Comparison of ENCODE assay signal across 8 cellular contexts in genomic region chr2:27216416-27217137, GRCh38. TPM values are rescaled to one million over a fixed set of nuclear protein-coding genes. Genes with fewer than 3 reads are reported as not detected.
DNase-seq lines count a peak whose midpoint lies in the region; ATAC-seq and TF ChIP-seq lines count a peak whose summit lies in the region.

No MANE protein-coding gene starts in this region.

- H3K27me3 Mint-ChIP-seq in nephron (ENCODE audit: low read depth): no peaks in the 10 kb centered on the region

- DNase-seq in BJ (ENCODE audit: low read depth) (no peak), colonic mucosa (no peak), NCI-H2029 (lab: John Stamatoyannopoulos, UW) (no peak), HEK293T (ENCODE audit: extremely low spot score) (no peak)
- no peak for DNase-seq in Jurkat, Clone E6-1 (ENCODE audit: low read depth, low spot score)
- no peak for DNase-seq in central memory CD4-positive, alpha-beta T cell

- CTCF ChIA-PET in BJ (lab: Yijun Ruan, JAX) (interaction anchor here (1.0 to 1.4 kb wide), 3 partner anchors 11 to 63 kb away, joined by 3 read pairs; no protein-coding TSS in a partner anchor), HEK293T (lab: Yijun Ruan, JAX) (interaction anchor here (0.7 kb wide), 2 partner anchors 48 to 127 kb away, joined by 3 to 4 read pairs; no protein-coding TSS in a partner anchor)

- H3K27ac Mint-ChIP-seq in nephron: peak overlapping the region; percentile 87 to 97 (median 94)

- H3K9me3 ChIP-seq in colonic mucosa: no peaks in the 10 kb centered on the region

- H3K9ac ChIP-seq in colonic mucosa (ENCODE audit: low read depth in 2 of 2, low read length in 2 of 2): no peak overlapping the region

- H3K9me3 Mint-ChIP-seq in nephron: no peaks in the 10 kb centered on the region

- intact Hi-C loops in colonic mucosa (cut with DNase I): no loop called here

- H3K27me3 ChIP-seq in BJ (ENCODE audit: control insufficient read depth, insufficient read depth, low read length) (no peaks in the 10 kb centered on the region), colonic mucosa (no peaks in the 10 kb centered on the region)

- H3K36me3 ChIP-seq in BJ (ENCODE audit: control insufficient read depth, insufficient read depth, low read length): peaks cover 3% of the 10 kb centered on the region; the same call in 1 of the 2 replicates
- no peaks in the 10 kb centered on the region for H3K36me3 ChIP-seq in colonic mucosa

- H3K27ac ChIP-seq in colonic mucosa: peak overlapping the region; percentile 53

- peak overlapping the region; percentile 89 to 95 (median 94) for H3K4me3 Mint-ChIP-seq in nephron

- H3K36me3 Mint-ChIP-seq in nephron (ENCODE audit: low read depth): peaks cover 28% of the 10 kb centered on the region

- H3K4me1 Mint-ChIP-seq in nephron: peaks cover 46% of the 10 kb centered on the region

- H3K4me1 ChIP-seq in colonic mucosa: no peaks in the 10 kb centered on the region

- no peak for ATAC-seq in HG03571 (IDR thresholded peaks at IDR 0.05; ENCODE audit: unreplicated experiment)

- POLR2A ChIA-PET in BJ (lab: Charles Lee) (no interaction called here), HEK293T (lab: Yijun Ruan, JAX) (interaction anchor here (0.9 to 1.8 kb wide), 4 partner anchors 13 to 56 kb away, joined by 3 to 5 read pairs (median 4); no protein-coding TSS in a partner anchor)

- H3K4me3 ChIP-seq in BJ (ENCODE audit: low read depth, low read length) (peak overlapping the region; percentile 71), colonic mucosa (peak overlapping the region; percentile 69)
- peak overlapping the region; percentile 86 for H3K4me3 ChIP-seq in Jurkat, Clone E6-1 (ENCODE audit: low read length)

- TF ChIP-seq CTCF in BJ (IDR thresholded peaks at IDR 0.05; ENCODE audit: insufficient read depth, low read depth, low read length): no peak
- no peak for TF ChIP-seq CTCF in colonic mucosa (IDR thresholded peaks at IDR 0.05)
- no peak for TF ChIP-seq CTCF in nephron (IDR thresholded peaks at IDR 0.05; ENCODE audit: unreplicated experiment in 3 of 3)

TF ChIP-seq in HEK293T, 16 proteins besides CTCF, POLR2A, EP300 and RAD21:
- no peak for TF ChIP-seq L3MBTL2 (conservative IDR thresholded peaks at IDR 0.05)
- no peak for TF ChIP-seq BHLHE40 (IDR thresholded peaks at IDR 0.05; ENCODE audit: borderline replicate concordance)
- TF ChIP-seq ELF4 (IDR thresholded peaks at IDR 0.05): no peak
- TF ChIP-seq ARNT (IDR thresholded peaks at IDR 0.05): no peak
- TF ChIP-seq SUZ12 (IDR thresholded peaks at IDR 0.05): no peak
- TF ChIP-seq LEF1 (IDR thresholded peaks at IDR 0.05; ENCODE audit: borderline replicate concordance): no peak

RNA-seq across cellular contexts. Expression of gene CAD, which starts 0.6 kb away (rescaled TPM):
- 12.4 and 26.6 TPM in 2 replicates for polyA plus RNA-seq in BJ (2011; rRNA removed)
- polyA minus RNA-seq in BJ (2011; rRNA and poly(A)+ RNA removed): 74.0 and 80.7 TPM in 2 replicates
- 105 TPM for polyA plus RNA-seq in Jurkat, Clone E6-1 (2012; ENCODE audit: insufficient read depth, insufficient read length)
- total RNA-seq in colonic mucosa: 10 to 100 TPM; 11.1 to 49.1 TPM

RNA-seq across cellular contexts. Expression of gene SLC5A6, which starts 4.5 kb away (rescaled TPM):
- polyA plus RNA-seq in BJ (2011; rRNA removed): 22.3 and 33.7 TPM in 2 replicates
- polyA minus RNA-seq in BJ (2011; rRNA and poly(A)+ RNA removed): 28.8 and 46.7 TPM in 2 replicates
- 52.3 TPM for polyA plus RNA-seq in Jurkat, Clone E6-1 (2012; ENCODE audit: insufficient read depth, insufficient read length)
- 10 to 100 TPM; 19.4 to 57.5 TPM for total RNA-seq in colonic mucosa

RNA-seq across cellular contexts. Expression of gene ATRAID, which starts 4.7 kb away (rescaled TPM):
- 217 and 268 TPM in 2 replicates for polyA plus RNA-seq in BJ (2011; rRNA removed)
- 42.4 and 67.1 TPM in 2 replicates for polyA minus RNA-seq in BJ (2011; rRNA and poly(A)+ RNA removed)
- polyA plus RNA-seq in Jurkat, Clone E6-1 (2012; ENCODE audit: insufficient read depth, insufficient read length): 137 TPM
- total RNA-seq in colonic mucosa: 10 to 100 TPM; 80.7 to 83.4 TPM

RNA-seq across cellular contexts. Expression of gene SLC30A3, which starts 46.3 kb away (rescaled TPM):
- polyA plus RNA-seq in BJ (2011; rRNA removed): 0.06 and 0.10 TPM in 2 replicates
- polyA minus RNA-seq in BJ (2011; rRNA and poly(A)+ RNA removed): 0.19 and 0.31 TPM in 2 replicates
- 15.5 TPM for polyA plus RNA-seq in Jurkat, Clone E6-1 (2012; ENCODE audit: insufficient read depth, insufficient read length)
- not detected for total RNA-seq in colonic mucosa

RNA-seq across cellular contexts. Expression of gene DNAJC5G, which starts 58.7 kb away (rescaled TPM):
- polyA plus RNA-seq in BJ (2011; rRNA removed): not detected in 2 replicates
- polyA minus RNA-seq in BJ (2011; rRNA and poly(A)+ RNA removed): not detected in 2 replicates
- 5.7 TPM for polyA plus RNA-seq in Jurkat, Clone E6-1 (2012; ENCODE audit: insufficient read depth, insufficient read length)
- not detected for total RNA-seq in colonic mucosa
